ENCODE assay signal across 7 cellular contexts in the genomic region with DNA sequence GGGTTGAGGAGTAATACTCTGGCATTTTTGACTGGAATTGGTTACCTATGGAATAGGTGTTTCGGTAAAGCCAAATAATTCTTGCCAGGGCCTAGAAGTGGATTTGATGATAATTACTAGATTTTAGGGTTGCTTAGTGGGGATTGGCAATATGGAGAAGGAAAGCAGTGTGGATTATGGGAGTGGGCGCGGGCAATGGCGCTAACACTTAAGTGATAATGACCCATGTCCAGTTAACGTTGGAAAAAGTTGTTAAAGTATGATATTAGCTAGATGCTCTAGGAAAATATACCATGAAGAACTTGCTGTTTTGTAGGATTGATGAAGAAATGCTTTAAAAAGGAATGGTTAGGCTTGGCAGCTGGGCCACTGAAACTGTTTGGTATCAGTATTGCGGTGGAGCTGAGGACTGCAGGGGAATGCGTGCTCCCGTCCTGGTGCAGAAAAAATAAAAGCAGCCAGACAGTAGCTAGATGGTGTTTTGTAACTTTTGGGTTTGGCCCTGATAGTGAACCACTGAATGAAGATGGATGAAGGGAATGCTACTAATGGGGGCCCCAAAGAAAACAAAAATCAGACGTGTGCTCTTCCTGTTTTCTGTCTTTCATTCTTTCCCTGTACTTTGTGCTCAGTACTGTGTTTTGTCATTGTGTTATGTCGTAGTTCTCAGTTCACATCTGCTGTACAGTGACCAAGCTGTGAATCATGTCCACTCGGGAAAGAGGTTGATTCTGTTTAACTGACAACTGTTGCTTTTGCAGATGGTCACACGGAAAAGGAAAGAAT. TPM values are rescaled to one million over a fixed set of nuclear protein-coding genes. Genes with fewer than 3 reads are reported as not detected.
DNase-seq lines count a peak whose midpoint lies in the region; ATAC-seq and TF ChIP-seq lines count a peak whose summit lies in the region.

No MANE protein-coding gene starts in this region.

- H3K27me3 ChIP-seq in MM.1S (replicated peaks; ENCODE audit: insufficient read depth, low read length): no peaks in the 10 kb centered on the region
- peaks cover 5% of the 10 kb centered on the region for H3K27me3 ChIP-seq in gastroesophageal sphincter
- no peaks in the 10 kb centered on the region for H3K27me3 ChIP-seq in osteoblast (ENCODE audit: insufficient read depth, low read length)

- H3F3A ChIP-seq in MM.1S (ENCODE audit: insufficient read depth, low read length): peaks cover 8% of the 10 kb centered on the region; the same call in 1 of the 2 replicates

- no peak for TF ChIP-seq POLR2A in gastroesophageal sphincter (IDR thresholded peaks at IDR 0.05)

- H3K4me2 ChIP-seq in MM.1S (ENCODE audit: low read depth, low read length): peak overlapping the region; percentile 64
- H3K4me2 ChIP-seq in osteoblast (ENCODE audit: insufficient read depth, low read length): peak overlapping the region; percentile 95

- H3K79me2 ChIP-seq in MM.1S (ENCODE audit: low read length): peaks cover 47% of the 10 kb centered on the region
- peaks cover 45% of the 10 kb centered on the region for H3K79me2 ChIP-seq in osteoblast (ENCODE audit: insufficient read depth, low read length)

- H3K9me3 ChIP-seq in MM.1S (replicated peaks; ENCODE audit: insufficient read depth, low read length) (no peaks in the 10 kb centered on the region), gastroesophageal sphincter (no peaks in the 10 kb centered on the region), osteoblast (ENCODE audit: low read depth, low read length) (no peaks in the 10 kb centered on the region)

- H3K9ac ChIP-seq in MM.1S (ENCODE audit: low read length): peak overlapping the region; percentile 81

- H3K4me1 ChIP-seq in MM.1S (ENCODE audit: low read length): peaks cover 15% of the 10 kb centered on the region; the same call in 1 of the 2 replicates
- H3K4me1 ChIP-seq in gastroesophageal sphincter: peaks cover 0 to 39% (median 0%) of the 10 kb centered on the region in 3 donors
- H3K4me1 ChIP-seq in osteoblast (ENCODE audit: insufficient read depth, low read length): peaks cover 13% of the 10 kb centered on the region

- TF ChIP-seq EP300 in gastroesophageal sphincter (IDR thresholded peaks at IDR 0.05): no peak

- DNase-seq in H4 (ENCODE audit: low spot score): peak; percentile 21
- DNase-seq in MM.1S: peak; percentile 61
- DNase-seq in activated T-cell treated with anti-CD3 and anti-CD28 coated beads, Interleukin-2, amount 50 U/mL, for 48 hours: peak; percentile 25 to 35
- peak; percentile 60 for DNase-seq in osteoblast (ENCODE audit: insufficient read length, low spot score, missing footprints)

- H3K36me3 ChIP-seq in MM.1S (replicated peaks; ENCODE audit: insufficient read depth, low read length) (0 out of 2 replicates have a peak, but pooled peaks cover 4% of the 10 kb centered on the region), gastroesophageal sphincter (no peaks in the 10 kb centered on the region), osteoblast (ENCODE audit: insufficient read depth, low read length) (no peaks in the 10 kb centered on the region)

- ATAC-seq in gastroesophageal sphincter (no peak), GM18520 (IDR thresholded peaks at IDR 0.05; ENCODE audit: unreplicated experiment) (no peak)

- TF ChIP-seq CTCF in GM12875 (IDR thresholded peaks at IDR 0.05; ENCODE audit: borderline replicate concordance, insufficient read depth, low read depth, low read length) (0 out of 2 replicates have a peak, but pooled peaks have one; percentile 13), MM.1S (IDR thresholded peaks at IDR 0.05; ENCODE audit: low read length) (peak; percentile 27), gastroesophageal sphincter (IDR thresholded peaks at IDR 0.05) (peak in 2 of 4 experiments; percentile 27 to 32), osteoblast (IDR thresholded peaks at IDR 0.05; ENCODE audit: extremely low read depth, low read depth, low read length) (no peak)

- H3K27ac ChIP-seq in MM.1S (ENCODE audit: low read length) (peak overlapping the region; percentile 42; the same call in 1 of the 2 replicates), gastroesophageal sphincter (peak overlapping the region in 3 of 4 donors; percentile 51 to 81 (median 61)), osteoblast (ENCODE audit: low read depth, low read length) (peak overlapping the region; percentile 71)

- H4K20me1 ChIP-seq in MM.1S (ENCODE audit: insufficient read depth, low read length): 0 out of 2 replicates have a peak, but pooled peaks cover 18% of the 10 kb centered on the region
- H4K20me1 ChIP-seq in osteoblast (ENCODE audit: insufficient read depth, low read length): peaks cover 3% of the 10 kb centered on the region

- H3K9me2 ChIP-seq in MM.1S (replicated peaks; ENCODE audit: insufficient read depth, low read length): no peaks in the 10 kb centered on the region

- H3K4me3 ChIP-seq in GM12875 (ENCODE audit: low read depth, low read length): peak overlapping the region; percentile 83
- peak overlapping the region; percentile 91 for H3K4me3 ChIP-seq in MM.1S (ENCODE audit: low read length)
- H3K4me3 ChIP-seq in gastroesophageal sphincter: peak overlapping the region; percentile 58 to 77
- H3K4me3 ChIP-seq in osteoblast (ENCODE audit: insufficient read depth, low read length): peak overlapping the region; percentile 86

- H2AFZ ChIP-seq in MM.1S (ENCODE audit: low read length): peak overlapping the region; percentile 59
- peak overlapping the region; percentile 84 for H2AFZ ChIP-seq in osteoblast (ENCODE audit: low read length)

- WGBS in gastroesophageal sphincter (ENCODE audit: low coverage in 1 of 2), 2 donors: 6% methylated on average over 12 of the region's 12 CpGs

RNA-seq across cellular contexts. Expression of gene INSIG2, which starts 0.9 kb away (rescaled TPM):
- 8.1 and 11.8 TPM in 2 replicates for total RNA-seq in H4 (2014; rRNA removed; shearing (Covaris generic))
- 10 to 100 TPM; 10.6 to 18.5 (median 15.5) TPM for total RNA-seq in gastroesophageal sphincter
- total RNA-seq in osteoblast: 20.6 and 22.1 TPM in 2 replicates
